ENCODE assay signal across 9 cellular contexts in genomic region chr15:52234596-52235541, GRCh38. TPM values are rescaled to one million over a fixed set of nuclear protein-coding genes. Genes with fewer than 3 reads are reported as not detected.
DNase-seq lines count a peak whose midpoint lies in the region; ATAC-seq, FAIRE-seq and TF ChIP-seq lines count a peak whose summit lies in the region.
"Had no signal": no experiment of that assay in that cellular context is flagged by ENCODE, and none has a peak within 500 bp of the region (broad histone marks: within the 10 kb centered on the region; RNA-seq: fewer than 3 reads in every experiment).

No MANE protein-coding gene starts in this region.

- DNase-seq in stimulated activated naive CD4-positive, alpha-beta T cell (lab: John Stamatoyannopoulos, UW), result peak in 5 of 6 experiments; percentile 11 to 50 (median 41)
- DNase-seq in stimulated activated naive CD4-positive, alpha-beta T cell treated with Interleukin-2 at 50 U/mL for 16 hours (lab: John Stamatoyannopoulos, UW), result no peak
- DNase-seq in IMR-90, result no peak
- no peak for DNase-seq in urothelium cell line (ENCODE audit: low spot score)
- DNase-seq in NCI-H748 (lab: John Stamatoyannopoulos, UW; ENCODE audit: unreplicated experiment), result no peak
- DNase-seq in ACHN, result no peak
- no peak for DNase-seq in glomerular visceral epithelial cell (ENCODE audit: extremely low spot score)
- DNase-seq: SJCRH30 had no signal

- no peak overlapping the region for H3K18ac ChIP-seq in IMR-90 (ENCODE audit: low read depth, low read length)

- no peaks in the 10 kb centered on the region for H3K9me3 Mint-ChIP-seq in activated naive CD4-positive, alpha-beta T cell treated with anti-CD3 and anti-CD28 coated beads, Interleukin-2, amount 50 U/mL, for 24 hours

- no peaks in the 10 kb centered on the region for H4K20me1 ChIP-seq in IMR-90 (ENCODE audit: insufficient read depth, low read length)

- no peak overlapping the region for H2BK15ac ChIP-seq in IMR-90 (ENCODE audit: low read depth, low read length)

- H2BK5ac ChIP-seq in IMR-90 (ENCODE audit: low read depth, low read length, poor library complexity, severe bottlenecking), result no peak overlapping the region

- H3K27me3 Mint-ChIP-seq in activated naive CD4-positive, alpha-beta T cell treated with anti-CD3 and anti-CD28 coated beads, Interleukin-2, amount 50 U/mL, for 24 hours, result no peaks in the 10 kb centered on the region

- no peak overlapping the region; the same call in 1 of the 2 replicates for H4K91ac ChIP-seq in IMR-90 (ENCODE audit: insufficient read depth, low read depth, low read length)

- intact Hi-C loops in IMR-90 (cut with micrococcal nuclease), result no loop called here

- CTCF ChIA-PET in IMR-90 (lab: Yijun Ruan, JAX), result interaction anchor here (1.0 kb wide), 1 partner anchor 26 kb away, joined by 3 read pairs; no protein-coding TSS in a partner anchor

- no peak overlapping the region for H3K4me3 ChIP-seq in IMR-90 (ENCODE audit: insufficient read depth, low read depth, low read length)
- H3K4me3 ChIP-seq: SJCRH30 had no signal

- no peak overlapping the region; the same call in 1 of the 2 replicates for H3K4ac ChIP-seq in IMR-90 (ENCODE audit: low read depth, low read length)

- H2AK5ac ChIP-seq in IMR-90 (ENCODE audit: low read depth, low read length), result no peak overlapping the region

- H3K4me1 ChIP-seq in IMR-90 (ENCODE audit: control insufficient read depth, insufficient read depth, low read length), result peaks cover 5% of the 10 kb centered on the region
- H3K4me1 ChIP-seq: SJCRH30 had no signal

- no peak overlapping the region for H2BK20ac ChIP-seq in IMR-90 (ENCODE audit: low read depth, low read length)

- in situ Hi-C loops in IMR-90 (cut with MboI; ENCODE audit: low sequenced_read_pairs), result no loop called here
- in situ Hi-C loops in ACHN (cut with HindIII; ENCODE audit: low pct_ligation_motif_present, low pct_unique_long_range_greater_than_20kb, low sequenced_read_pairs), result no loop called here

- dilution Hi-C loops in IMR-90 (cut with HindIII; ENCODE audit: low sequenced_read_pairs, unreplicated experiment), result no loop called here

- WGBS in IMR-90 (ENCODE audit: extremely low coverage in 2 of 2, insufficient read length in 1 of 2), 2 experiments, result 63% methylated on average over 8 of the region's 17 CpGs; no CpG with 5 or more reads in 1 of the 2 experiments

- no peak for FAIRE-seq in urothelium cell line (lab: Jason Lieb, UNC)

- peak overlapping the region; percentile 40 for H3K4me3 Mint-ChIP-seq in activated naive CD4-positive, alpha-beta T cell treated with anti-CD3 and anti-CD28 coated beads, Interleukin-2, amount 50 U/mL, for 24 hours

- no peak overlapping the region for H3K4me2 ChIP-seq in IMR-90 (ENCODE audit: low read depth, low read length)

- H3K56ac ChIP-seq in IMR-90 (ENCODE audit: extremely low read depth, insufficient read depth, low read length), result no peak overlapping the region

- no peaks in the 10 kb centered on the region for H3K9me3 ChIP-seq in IMR-90 (ENCODE audit: control insufficient read depth, insufficient read depth, low read length)
- H3K9me3 ChIP-seq: SJCRH30 had no signal

- H2AFZ ChIP-seq in IMR-90 (replicated peaks; ENCODE audit: low read length, poor library complexity), result peak overlapping the region; percentile 37

- no peak for TF ChIP-seq CTCF in IMR-90 (conservative IDR thresholded peaks at IDR 0.05; ENCODE audit: low read depth, low read length)

- H4K5ac ChIP-seq in IMR-90 (ENCODE audit: low read depth, low read length), result no peak overlapping the region

- no peak; the same call in 1 of the 2 replicates for ATAC-seq in IMR-90 (ENCODE audit: low read depth)

- H3K79me1 ChIP-seq in IMR-90 (ENCODE audit: low read depth in 1 of 2, low read length in 2 of 2), result no peaks in the 10 kb centered on the region

- TF ChIP-seq RAD21 in IMR-90 (IDR thresholded peaks at IDR 0.05; ENCODE audit: low read length), result no peak

- no peak overlapping the region for H3K23ac ChIP-seq in IMR-90 (ENCODE audit: low read depth, low read length)

- peaks cover 47% of the 10 kb centered on the region for H3K4me1 Mint-ChIP-seq in activated naive CD4-positive, alpha-beta T cell treated with anti-CD3 and anti-CD28 coated beads, Interleukin-2, amount 50 U/mL, for 24 hours

- POLR2A ChIA-PET in IMR-90 (lab: Charles Lee; ENCODE audit: unreplicated experiment), result interaction anchor here (0.9 kb wide), 1 partner anchor 56 kb away, joined by 3 read pairs; no protein-coding TSS in a partner anchor

- H3K9me1 ChIP-seq in IMR-90 (ENCODE audit: insufficient read depth, low read length), result peaks cover 3% of the 10 kb centered on the region

- peaks cover 2% of the 10 kb centered on the region; the same call in 1 of the 2 replicates for H3K27me3 ChIP-seq in IMR-90 (ENCODE audit: control insufficient read depth, insufficient read depth, low read length)
- H3K27me3 ChIP-seq: SJCRH30 had no signal

- no peak for TF ChIP-seq POLR2A in IMR-90 (IDR thresholded peaks at IDR 0.05; ENCODE audit: low read depth, low read length)

- H3K14ac ChIP-seq in IMR-90 (replicated peaks; ENCODE audit: low read depth, low read length), result 0 out of 2 replicates have a peak overlapping the region, but pooled peaks have one; percentile 11

- H3K36me3 ChIP-seq in IMR-90 (ENCODE audit: control insufficient read depth, insufficient read depth, low read length), result no peaks in the 10 kb centered on the region
- H3K36me3 ChIP-seq: SJCRH30 had no signal

- peak overlapping the region; percentile 91 for H3K27ac Mint-ChIP-seq in activated naive CD4-positive, alpha-beta T cell treated with anti-CD3 and anti-CD28 coated beads, Interleukin-2, amount 50 U/mL, for 24 hours

- no peak overlapping the region for H3K27ac ChIP-seq in IMR-90 (ENCODE audit: insufficient read depth, low read length)
- H3K27ac ChIP-seq: SJCRH30 had no signal

- no peak overlapping the region for H2BK120ac ChIP-seq in IMR-90 (ENCODE audit: low read depth, low read length)

- no peak overlapping the region for H2AK9ac ChIP-seq in IMR-90 (replicated peaks; ENCODE audit: low read depth, low read length, poor library complexity)

- no TSS peak for BruUV-seq in IMR-90 (replicated peaks; lab: Mats Ljungman, UMichigan)

- no peaks in the 10 kb centered on the region for H3K36me3 Mint-ChIP-seq in activated naive CD4-positive, alpha-beta T cell treated with anti-CD3 and anti-CD28 coated beads, Interleukin-2, amount 50 U/mL, for 24 hours

- H3K9ac ChIP-seq in IMR-90 (ENCODE audit: low read depth, low read length), result no peak overlapping the region

- no peak overlapping the region for H4K8ac ChIP-seq in IMR-90 (ENCODE audit: low read depth in 2 of 2, low read length in 2 of 2)

TF ChIP-seq in IMR-90, 13 proteins besides CTCF, POLR2A, EP300 and RAD21:
- TF ChIP-seq USF2 (IDR thresholded peaks at IDR 0.05; ENCODE audit: low read depth, low read length) (no peak), MXI1 (IDR thresholded peaks at IDR 0.05; ENCODE audit: borderline replicate concordance, low read depth, low read length) (no peak), BHLHE40 (IDR thresholded peaks at IDR 0.05; ENCODE audit: low read depth, low read length) (no peak), CHD1 (IDR thresholded peaks at IDR 0.05; ENCODE audit: low read depth, low read length) (no peak), CEBPB (IDR thresholded peaks at IDR 0.05; ENCODE audit: low read depth, low read length) (no peak), FOS (IDR thresholded peaks at IDR 0.05; ENCODE audit: low read depth, low read length) (no peak), MAZ (IDR thresholded peaks at IDR 0.05; ENCODE audit: borderline replicate concordance, low read depth, low read length) (no peak), SMC3 (IDR thresholded peaks at IDR 0.05; ENCODE audit: low read depth, low read length) (no peak), NFE2L2 (IDR thresholded peaks at IDR 0.05; ENCODE audit: low read depth, low read length) (no peak), MAFK (IDR thresholded peaks at IDR 0.05; ENCODE audit: low read depth, low read length) (no peak), ELK1 (IDR thresholded peaks at IDR 0.05; ENCODE audit: borderline replicate concordance, low read depth, low read length) (no peak)

RNA-seq across cellular contexts. Expression of gene GNB5, which starts 43.7 kb away (rescaled TPM):
- total RNA-seq in IMR-90 (2012; rRNA removed), result 33.2 and 33.9 TPM in 2 replicates
- 25.3 and 27.7 TPM in 2 replicates for polyA plus RNA-seq in IMR-90 (2012; rRNA removed)
- polyA plus RNA-seq in IMR-90 (2012; cell fraction: cytosol; rRNA removed), result 16.4 and 21.4 TPM in 2 replicates
- polyA plus RNA-seq in IMR-90 (2012; cell fraction: nucleus; rRNA removed; ENCODE audit: low replicate concordance), result 12.6 and 24.4 TPM in 2 replicates

Comparison
In these comparisons a context has a peak if more than half of its experiments do, and no peak if none do; other contexts are left out.
1. DNase-seq: peak in stimulated activated naive CD4-positive, alpha-beta T cell (5 of 6); none in stimulated activated naive CD4-positive, alpha-beta T cell treated with Interleukin-2 at 50 U/mL for 16 hours (single experiment), IMR-90 (single experiment), urothelium cell line (single experiment), NCI-H748 (single experiment), ACHN (single experiment) and glomerular visceral epithelial cell (single experiment).